8 cellular contexts compared by ENCODE assay signal in genomic region chr16:29740630-29741015, GRCh38. TPM values are rescaled to one million over a fixed set of nuclear protein-coding genes. Genes with fewer than 3 reads are reported as not detected.
"Had no signal": no experiment of that assay in that cellular context is flagged by ENCODE, and none has a peak within 500 bp of the region (broad histone marks: within the 10 kb centered on the region; RNA-seq: fewer than 3 reads in every experiment).

No MANE protein-coding gene starts in this region.

RNA-seq across cellular contexts. Expression of gene C16orf54, which starts 5.2 kb away (rescaled TPM):
- total RNA-seq: dermis blood vessel endothelial cell, fibroblast of villous mesenchyme, osteocyte, SJSA1, temporal lobe had no signal

RNA-seq across cellular contexts. Expression of gene ZG16, which starts 37.4 kb away (rescaled TPM):
- total RNA-seq: activated CD8-positive, alpha-beta T cell treated with anti-CD3 and anti-CD28 coated beads, Interleukin-2, amount 10 ng/mL, durations not matched to agents 7 days and 5 days; dermis blood vessel endothelial cell; fibroblast of villous mesenchyme; lower lobe of right lung; osteocyte; SJSA1; temporal lobe; ureter had no signal
